In the genomic region with DNA sequence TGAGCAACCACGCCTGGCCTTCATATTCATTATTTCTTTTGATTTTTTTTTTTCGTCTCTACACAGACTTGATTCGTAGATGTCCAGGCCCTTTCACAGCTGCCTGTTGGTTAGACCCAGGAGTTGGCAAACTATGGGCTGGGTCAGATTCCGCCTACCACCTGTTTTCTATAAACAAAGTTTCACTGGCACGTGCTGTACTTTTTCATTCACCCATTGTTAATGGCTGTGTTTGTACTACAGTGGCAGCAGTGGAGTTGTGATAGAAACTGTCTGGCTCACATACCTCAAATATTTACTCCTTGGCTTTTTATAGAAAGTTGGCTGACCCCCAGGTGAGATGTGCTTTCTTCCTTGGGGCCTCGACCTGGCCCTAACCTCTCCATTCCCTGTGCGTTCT, we compare ENCODE assay signal across 15 cellular contexts.
DNase-seq lines count a peak whose midpoint lies in the region; ATAC-seq and TF ChIP-seq lines count a peak whose summit lies in the region.
"Had no signal": no experiment of that assay in that cellular context is flagged by ENCODE, and none has a peak within 500 bp of the region (broad histone marks: within the 10 kb centered on the region; RNA-seq: fewer than 3 reads in every experiment).

No MANE protein-coding gene starts in this region.

- ATAC-seq in gastrocnemius medialis: peak; percentile 96 to 98
- no peak for ATAC-seq in GM18861 (IDR thresholded peaks at IDR 0.05; ENCODE audit: unreplicated experiment)

- no peak for TF ChIP-seq POLR2A in gastrocnemius medialis (IDR thresholded peaks at IDR 0.05)

- TF ChIP-seq CTCF in gastrocnemius medialis (IDR thresholded peaks at IDR 0.05 in 4 of 5, conservative IDR thresholded peaks at IDR 0.05 in 1 of 5) (no peak), foreskin fibroblast (IDR thresholded peaks at IDR 0.05; ENCODE audit: low read depth, low read length) (no peak)

- in situ Hi-C loops in gastrocnemius medialis (cut with MboI; ENCODE audit: low sequenced_read_pairs in 4 of 4): loop anchor here in 2 of 4 donors (25.0 kb wide), 1 partner anchor 335 kb away; a partner anchor contains a TSS

- H3K27me3 ChIP-seq in SJCRH30: no peaks in the 10 kb centered on the region
- H3K27me3 ChIP-seq in gastrocnemius medialis: no peaks in the 10 kb centered on the region
- H3K27me3 ChIP-seq: upper lobe of left lung had no signal

- no peak overlapping the region for H3K4me3 ChIP-seq in SJCRH30
- H3K4me3 ChIP-seq in gastrocnemius medialis: no peak overlapping the region
- no peak overlapping the region for H3K4me3 ChIP-seq in foreskin fibroblast (ENCODE audit: low read depth in 1 of 2, low read length in 2 of 2)
- H3K4me3 ChIP-seq: upper lobe of left lung had no signal

- intact Hi-C loops in gastrocnemius medialis (cut with DNase I; ENCODE audit: low total_unique reads): loop anchor here (10.0 kb wide), 1 partner anchor 333 kb away; a partner anchor contains a TSS

- H3K27ac ChIP-seq in SJCRH30: no peak overlapping the region
- H3K27ac ChIP-seq in gastrocnemius medialis: peak overlapping the region; percentile 85 to 89 (median 86)
- H3K27ac ChIP-seq: upper lobe of left lung had no signal

- DNase-seq in NCI-H146 (lab: John Stamatoyannopoulos, UW) (peak; percentile 14), NCI-H146 treated with DMSO at 0.1 percent for 48 hours (lab: John Stamatoyannopoulos, UW; ENCODE audit: unreplicated experiment) (no peak), SJCRH30 (peak; percentile 51 to 61), islet precursor cell (peak; percentile 17), gastrocnemius medialis (peak; percentile 81 to 86), NCI-H82 (lab: John Stamatoyannopoulos, UW) (no peak), foreskin fibroblast (no peak)
- DNase-seq: 8988T; activated CD8-positive, alpha-beta memory T cell treated with anti-CD3 and anti-CD28 coated beads for 24 hours; activated gamma-delta T cell; CD4-positive, alpha-beta T cell; stimulated activated CD4-positive, alpha-beta T cell treated with anti-CD3 and anti-CD28 coated beads, Interleukin-2, amount 100 ng/mL, for 48 hours; SW 1271; upper lobe of left lung had no signal

- peaks cover 3% of the 10 kb centered on the region; the same call in 1 of the 2 replicates for H3K4me1 ChIP-seq in SJCRH30
- H3K4me1 ChIP-seq in gastrocnemius medialis: peaks cover 40 to 51% of the 10 kb centered on the region in 2 donors

- H3K36me3 ChIP-seq in SJCRH30 (peaks cover 14% of the 10 kb centered on the region; the same call in 1 of the 2 replicates), gastrocnemius medialis (peaks cover 0 to 37% of the 10 kb centered on the region in 2 donors)

- H3K9me3 ChIP-seq in SJCRH30 (replicated peaks) (no peaks in the 10 kb centered on the region), gastrocnemius medialis (no peaks in the 10 kb centered on the region)
- H3K9me3 ChIP-seq: upper lobe of left lung had no signal

Comparison
In these comparisons a context has a peak if more than half of its experiments do, and no peak if none do; other contexts are left out.
1. DNase-seq: peak in NCI-H146 (single experiment), SJCRH30 (2 of 2), islet precursor cell (single experiment) and gastrocnemius medialis (2 of 2); none in NCI-H146 treated with DMSO at 0.1 percent for 48 hours (single experiment), NCI-H82 (single experiment) and foreskin fibroblast (0 of 2).